37 cellular contexts compared by ENCODE assay signal in the genomic region with DNA sequence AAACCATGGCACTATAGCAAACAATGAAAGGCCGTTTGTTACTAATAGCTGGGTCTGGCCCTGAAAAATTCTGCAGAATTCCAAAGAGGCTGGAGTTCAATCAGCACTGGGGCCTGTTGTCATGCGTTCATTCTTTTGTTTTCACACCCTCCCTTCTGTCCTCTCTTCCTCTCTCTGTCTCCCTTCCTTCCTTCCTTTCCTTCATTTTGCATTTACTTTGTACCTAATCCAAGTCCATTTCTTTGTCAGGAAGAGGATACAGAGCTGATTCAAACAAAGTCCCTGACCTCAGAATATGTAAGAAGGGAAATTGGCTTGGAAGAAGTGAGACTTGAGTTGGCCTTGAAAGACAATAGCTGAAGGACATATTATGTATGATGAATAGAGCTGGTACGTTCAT.
A peak's percentile ranks its signal among the peaks of the same experiment; 100 is the strongest.
DNase-seq lines count a peak whose midpoint lies in the region; ATAC-seq and TF ChIP-seq lines count a peak whose summit lies in the region.
"Had no signal": no experiment of that assay in that cellular context is flagged by ENCODE, and none has a peak within 500 bp of the region (broad histone marks: within the 10 kb centered on the region; RNA-seq: fewer than 3 reads in every experiment).

No MANE protein-coding gene starts in this region.

- H3K4me3 ChIP-seq in SK-N-SH (ENCODE audit: low read depth in 2 of 2, low read length in 1 of 2) (no peak overlapping the region), mesenchymal stem cell (ENCODE audit: insufficient read depth in 1 of 2, low read depth in 1 of 2, low read length in 2 of 2) (no peak overlapping the region), spleen (no peak overlapping the region), tibial artery (no peak overlapping the region)
- H3K4me3 ChIP-seq: heart left ventricle, lower lobe of right lung, tibial nerve had no signal

- no peak overlapping the region for H2AK5ac ChIP-seq in mesenchymal stem cell (ENCODE audit: low read length, severe bottlenecking)

- H4K20me1 ChIP-seq in SK-N-SH (ENCODE audit: insufficient read depth): no peaks in the 10 kb centered on the region

- POLR2A ChIA-PET in SK-N-SH (lab: Yijun Ruan, JAX): no interaction called here

- H3K27me3 Mint-ChIP-seq in endothelial cell (ENCODE audit: unreplicated experiment): no peaks in the 10 kb centered on the region
- H3K27me3 Mint-ChIP-seq in activated T-helper 2 cell treated with anti-CD3 and anti-CD28 coated beads, Interferon-gamma antibody, Interleukin-2, Interleukin-4, amounts not matched to agents 10 μg/mL and 5 μg/mL and 100 μg/mL, durations not matched to agents 14 hours and 24 hours and 36 hours (ENCODE audit: low read depth): no peaks in the 10 kb centered on the region

- no peaks in the 10 kb centered on the region for H3K9me3 Mint-ChIP-seq in endothelial cell (ENCODE audit: unreplicated experiment)
- no peaks in the 10 kb centered on the region for H3K9me3 Mint-ChIP-seq in activated T-helper 2 cell treated with anti-CD3 and anti-CD28 coated beads, Interferon-gamma antibody, Interleukin-2, Interleukin-4, amounts not matched to agents 10 μg/mL and 5 μg/mL and 100 μg/mL, durations not matched to agents 14 hours and 24 hours and 36 hours
- H3K9me3 Mint-ChIP-seq: activated CD8-positive, alpha-beta T cell treated with anti-CD3 and anti-CD28 coated beads for 36 hours; activated naive CD4-positive, alpha-beta T cell treated with anti-CD3 and anti-CD28 coated beads, Interleukin-2, amount 50 U/mL, for 24 hours; activated T-helper 17 cell treated with anti-CD3 and anti-CD28 coated beads, Interleukin-2, amount 50 U/mL, for 72 hours; natural killer cell treated with Interleukin-12 subunit alpha and Interleukin-12 subunit beta and Interleukin-15 and Interleukin-18, amount 100 ng/mL, for 72 hours; T-helper 2 cell treated with Interferon-gamma antibody and Interleukin-4, amounts not matched to agents 5 μg/mL and 100 μg/mL, for 36 hours had no signal

- no peak overlapping the region for H3K14ac ChIP-seq in mesenchymal stem cell (ENCODE audit: low read length in 2 of 2)

- no peaks in the 10 kb centered on the region for H3K79me2 ChIP-seq in SK-N-SH (ENCODE audit: insufficient read depth)

- ATAC-seq in SK-N-SH treated with all-trans-retinoic acid at 6 μM for 48 hours: no peak
- ATAC-seq: activated CD4-positive, alpha-beta T cell treated with anti-CD3 and anti-CD28 coated beads for 36 hours; activated CD8-positive, alpha-beta T cell treated with anti-CD3 and anti-CD28 coated beads for 36 hours; activated T-helper 17 cell treated with anti-CD3 and anti-CD28 coated beads, Interleukin-2, amount 50 U/mL, for 72 hours; lower lobe of right lung; natural killer cell treated with Interleukin-12 subunit alpha and Interleukin-12 subunit beta and Interleukin-15 and Interleukin-18, amount 100 ng/mL, for 72 hours; Panc1 had no signal

- no peak overlapping the region for H3K9ac ChIP-seq in SK-N-SH
- H3K9ac ChIP-seq in mesenchymal stem cell (ENCODE audit: low read length): no peak overlapping the region

- no peak overlapping the region for H3K27ac ChIP-seq in SK-N-SH (ENCODE audit: low read depth in 2 of 2, low read length in 1 of 2)
- H3K27ac ChIP-seq in mesenchymal stem cell (ENCODE audit: low read length, poor library complexity, severe bottlenecking): no peak overlapping the region
- peak overlapping the region in 7 of 8 donors; percentile 22 to 71 (median 50) for H3K27ac ChIP-seq in spleen
- no peak overlapping the region for H3K27ac ChIP-seq in tibial artery
- H3K27ac ChIP-seq: 22Rv1, brain microvascular endothelial cell, C4-2B, lower lobe of right lung, tibial nerve had no signal

- peak overlapping the region; percentile 76; the same call in 1 of the 2 replicates for H2AFZ ChIP-seq in SK-N-SH (ENCODE audit: low read depth)
- H2AFZ ChIP-seq in mesenchymal stem cell (ENCODE audit: low read depth, low read length): no peak overlapping the region

- TF ChIP-seq POLR2A in spleen (IDR thresholded peaks at IDR 0.05): no peak

- peaks cover 12% of the 10 kb centered on the region for H3K4me1 Mint-ChIP-seq in endothelial cell (ENCODE audit: unreplicated experiment)
- no peaks in the 10 kb centered on the region for H3K4me1 Mint-ChIP-seq in activated T-helper 2 cell treated with anti-CD3 and anti-CD28 coated beads, Interferon-gamma antibody, Interleukin-2, Interleukin-4, amounts not matched to agents 10 μg/mL and 5 μg/mL and 100 μg/mL, durations not matched to agents 14 hours and 24 hours and 36 hours (ENCODE audit: low read depth)
- H3K4me1 Mint-ChIP-seq: activated CD4-positive, alpha-beta T cell treated with anti-CD3 and anti-CD28 coated beads for 36 hours; activated naive CD4-positive, alpha-beta T cell treated with anti-CD3 and anti-CD28 coated beads, Interleukin-2, amount 50 U/mL, for 24 hours; activated T-helper 17 cell treated with anti-CD3 and anti-CD28 coated beads, Interleukin-2, amount 50 U/mL, for 72 hours had no signal

- no peak for DNase-seq in SK-N-SH
- DNase-seq in endothelial cell (ENCODE audit: low spot score): no peak
- no peak for DNase-seq in mesenchymal stem cell
- DNase-seq in spleen: no peak
- DNase-seq in tibial artery: no peak
- DNase-seq in activated T-helper 2 cell treated with anti-CD3 and anti-CD28 coated beads, Interferon-gamma antibody, Interleukin-2, Interleukin-4, amounts not matched to agents 10 μg/mL and 5 μg/mL and 100 μg/mL, durations not matched to agents 14 hours and 24 hours and 36 hours (ENCODE audit: low spot score): no peak
- no peak for DNase-seq in T1000 (lab: John Stamatoyannopoulos, UW)
- DNase-seq: activated CD4-positive, alpha-beta T cell treated with anti-CD3 and anti-CD28 coated beads for 36 hours; activated CD8-positive, alpha-beta T cell treated with anti-CD3 and anti-CD28 coated beads for 36 hours; amniotic stem cell; brain microvascular endothelial cell; COR-L47; effector CD4-positive, alpha-beta T cell; foreskin fibroblast; HCEC 1CT; heart left ventricle; Kasumi-1; kidney glomerular epithelial cell; lower lobe of right lung; MV-4-11; NCI-H146; NCI-H2107; NCI-H446; NCI-H748 treated with DMSO at 0.1 percent for 48 hours; posterior cingulate gyrus; right cardiac atrium; SHP77; stimulated activated CD4-positive, alpha-beta T cell treated with anti-CD3 and anti-CD28 coated beads, Interleukin-4, amount 100 ng/mL, for 1 hour had no signal

- no peak overlapping the region for H2BK120ac ChIP-seq in mesenchymal stem cell (ENCODE audit: low read depth, low read length)

- peak overlapping the region; percentile 94 for H3K27ac Mint-ChIP-seq in endothelial cell (ENCODE audit: unreplicated experiment)
- no peak overlapping the region for H3K27ac Mint-ChIP-seq in activated T-helper 2 cell treated with anti-CD3 and anti-CD28 coated beads, Interferon-gamma antibody, Interleukin-2, Interleukin-4, amounts not matched to agents 10 μg/mL and 5 μg/mL and 100 μg/mL, durations not matched to agents 14 hours and 24 hours and 36 hours
- H3K27ac Mint-ChIP-seq: activated CD4-positive, alpha-beta T cell treated with anti-CD3 and anti-CD28 coated beads for 36 hours; activated CD8-positive, alpha-beta T cell treated with anti-CD3 and anti-CD28 coated beads for 36 hours; activated naive CD4-positive, alpha-beta T cell treated with anti-CD3 and anti-CD28 coated beads, Interleukin-2, amount 50 U/mL, for 24 hours; activated T-helper 17 cell treated with anti-CD3 and anti-CD28 coated beads, Interleukin-2, amount 50 U/mL, for 72 hours; natural killer cell treated with Interleukin-12 subunit alpha and Interleukin-12 subunit beta and Interleukin-15 and Interleukin-18, amount 100 ng/mL, for 72 hours; T-helper 2 cell treated with Interferon-gamma antibody and Interleukin-4, amounts not matched to agents 5 μg/mL and 100 μg/mL, for 36 hours had no signal

- no peak overlapping the region for H3K4me2 ChIP-seq in SK-N-SH
- H3K4me2 ChIP-seq in mesenchymal stem cell (ENCODE audit: low read length, poor library complexity, severe bottlenecking): peak overlapping the region; percentile 11

- H3F3A ChIP-seq in SK-N-SH (replicated peaks; ENCODE audit: insufficient read depth): peaks cover 21% of the 10 kb centered on the region

- H3K4me1 ChIP-seq in SK-N-SH (ENCODE audit: control insufficient read depth in 1 of 2, insufficient read depth in 2 of 2, low read depth in 1 of 2, low read length in 1 of 2): peaks cover 0 to 7% of the 10 kb centered on the region in 2 experiments; a peak in 1 of 4 replicates
- no peaks in the 10 kb centered on the region for H3K4me1 ChIP-seq in mesenchymal stem cell (ENCODE audit: control insufficient read depth, insufficient read depth, low read depth, low read length)
- no peaks in the 10 kb centered on the region for H3K4me1 ChIP-seq in spleen
- no peaks in the 10 kb centered on the region for H3K4me1 ChIP-seq in tibial artery
- H3K4me1 ChIP-seq: lower lobe of right lung, tibial nerve had no signal

- WGBS in SK-N-SH (ENCODE audit: low lambda C conversion rate): 73% methylated on average over 3 of the region's 3 CpGs
- 80% methylated on average over 3 of the region's 3 CpGs for WGBS in mesenchymal stem cell
- 51 to 75% (median 66%) methylated on average over 3 of the region's 3 CpGs for WGBS in spleen, 5 donors

- H3K9me3 ChIP-seq in SK-N-SH: peaks cover 10% of the 10 kb centered on the region; the same call in 1 of the 2 replicates
- H3K9me3 ChIP-seq in mesenchymal stem cell (ENCODE audit: control insufficient read depth, low read length): no peaks in the 10 kb centered on the region
- peaks cover 0 to 9% (median 2%) of the 10 kb centered on the region in 8 donors for H3K9me3 ChIP-seq in spleen
- H3K9me3 ChIP-seq in tibial artery: no peaks in the 10 kb centered on the region
- H3K9me3 ChIP-seq: lower lobe of right lung had no signal

- no peak overlapping the region for H4K8ac ChIP-seq in mesenchymal stem cell (ENCODE audit: low read length)

- H3K23ac ChIP-seq in mesenchymal stem cell (ENCODE audit: low read length in 2 of 2): no peak overlapping the region

- H4K91ac ChIP-seq in mesenchymal stem cell (ENCODE audit: low read length): no peak overlapping the region

- H3K27me3 ChIP-seq in SK-N-SH (ENCODE audit: insufficient read depth): no peaks in the 10 kb centered on the region
- H3K27me3 ChIP-seq in mesenchymal stem cell (ENCODE audit: control insufficient read depth in 1 of 2, insufficient read depth in 1 of 2, low read length in 2 of 2): no peaks in the 10 kb centered on the region
- no peaks in the 10 kb centered on the region for H3K27me3 ChIP-seq in spleen (replicated peaks in 1 of 7)
- H3K27me3 ChIP-seq in tibial artery: no peaks in the 10 kb centered on the region
- H3K27me3 ChIP-seq: brain microvascular endothelial cell, heart left ventricle, tibial nerve had no signal

- no peak for TF ChIP-seq CTCF in SK-N-SH (IDR thresholded peaks at IDR 0.05)
- no peak for TF ChIP-seq CTCF in endothelial cell (IDR thresholded peaks at IDR 0.05; ENCODE audit: unreplicated experiment)
- no peak for TF ChIP-seq CTCF in spleen (IDR thresholded peaks at IDR 0.05 in 8 of 11, conservative IDR thresholded peaks at IDR 0.05 in 3 of 11)
- TF ChIP-seq CTCF in tibial artery (IDR thresholded peaks at IDR 0.05): no peak

- H3K18ac ChIP-seq in mesenchymal stem cell (ENCODE audit: low read depth in 1 of 2, low read length in 2 of 2): no peak overlapping the region

- H2BK15ac ChIP-seq in mesenchymal stem cell (ENCODE audit: low read depth, poor library complexity, severe bottlenecking): no peak overlapping the region

- no peak for TF ChIP-seq RAD21 in SK-N-SH (IDR thresholded peaks at IDR 0.05; ENCODE audit: low read length)

- no peaks in the 10 kb centered on the region for H3K9me2 ChIP-seq in SK-N-SH

- intact Hi-C loops in spleen (cut with DNase I; ENCODE audit: low total_unique reads) (no loop called here), tibial artery (cut with DNase I; ENCODE audit: low total_unique reads) (no loop called here)
- intact Hi-C loops in activated T-helper 2 cell treated with anti-CD3 and anti-CD28 coated beads, Interferon-gamma antibody, Interleukin-2, Interleukin-4, amounts not matched to agents 10 μg/mL and 5 μg/mL and 100 μg/mL, durations not matched to agents 14 hours and 24 hours and 36 hours (cut with micrococcal nuclease): no loop called here

- H2BK12ac ChIP-seq in mesenchymal stem cell (ENCODE audit: low read length in 2 of 2): no peak overlapping the region

- TF ChIP-seq EP300 in SK-N-SH (IDR thresholded peaks at IDR 0.05; ENCODE audit: borderline replicate concordance in 1 of 2, low read depth in 1 of 2, low read length in 1 of 2): no peak

- H2BK5ac ChIP-seq in mesenchymal stem cell (ENCODE audit: low read depth, low read length, poor library complexity, severe bottlenecking): no peak overlapping the region

- H3K36me3 Mint-ChIP-seq in endothelial cell (ENCODE audit: low read depth, unreplicated experiment): peaks cover 6% of the 10 kb centered on the region
- H3K36me3 Mint-ChIP-seq in activated T-helper 2 cell treated with anti-CD3 and anti-CD28 coated beads, Interferon-gamma antibody, Interleukin-2, Interleukin-4, amounts not matched to agents 10 μg/mL and 5 μg/mL and 100 μg/mL, durations not matched to agents 14 hours and 24 hours and 36 hours (ENCODE audit: low read depth): no peaks in the 10 kb centered on the region
- H3K36me3 Mint-ChIP-seq: activated naive CD4-positive, alpha-beta T cell treated with anti-CD3 and anti-CD28 coated beads, Interleukin-2, amount 50 U/mL, for 24 hours; natural killer cell treated with Interleukin-12 subunit alpha and Interleukin-12 subunit beta and Interleukin-15 and Interleukin-18, amount 100 ng/mL, for 72 hours had no signal

- CTCF ChIA-PET in SK-N-SH (lab: Yijun Ruan, JAX): interaction anchor here (1.9 kb wide), 1 partner anchor 306 kb away, joined by 7 read pairs; no protein-coding TSS in a partner anchor

- H3K4ac ChIP-seq in mesenchymal stem cell (ENCODE audit: low read depth in 1 of 2, low read length in 2 of 2): no peak overlapping the region

- H3K4me3 Mint-ChIP-seq in endothelial cell (ENCODE audit: unreplicated experiment): no peak overlapping the region
- no peak overlapping the region for H3K4me3 Mint-ChIP-seq in activated T-helper 2 cell treated with anti-CD3 and anti-CD28 coated beads, Interferon-gamma antibody, Interleukin-2, Interleukin-4, amounts not matched to agents 10 μg/mL and 5 μg/mL and 100 μg/mL, durations not matched to agents 14 hours and 24 hours and 36 hours (ENCODE audit: low read depth)
- H3K4me3 Mint-ChIP-seq: activated CD4-positive, alpha-beta T cell treated with anti-CD3 and anti-CD28 coated beads for 36 hours; activated CD8-positive, alpha-beta T cell treated with anti-CD3 and anti-CD28 coated beads for 36 hours; activated naive CD4-positive, alpha-beta T cell treated with anti-CD3 and anti-CD28 coated beads, Interleukin-2, amount 50 U/mL, for 24 hours; activated T-helper 17 cell treated with anti-CD3 and anti-CD28 coated beads, Interleukin-2, amount 50 U/mL, for 72 hours; natural killer cell treated with Interleukin-12 subunit alpha and Interleukin-12 subunit beta and Interleukin-15 and Interleukin-18, amount 100 ng/mL, for 72 hours; T-helper 2 cell treated with Interferon-gamma antibody and Interleukin-4, amounts not matched to agents 5 μg/mL and 100 μg/mL, for 36 hours had no signal

- H3K36me3 ChIP-seq in SK-N-SH (replicated peaks in 1 of 2; ENCODE audit: control insufficient read depth in 1 of 2, insufficient read depth in 2 of 2, low read length in 1 of 2) (no peaks in the 10 kb centered on the region), mesenchymal stem cell (ENCODE audit: control insufficient read depth in 1 of 2, insufficient read depth in 2 of 2, low read depth in 1 of 2, low read length in 2 of 2) (no peaks in the 10 kb centered on the region), spleen (no peaks in the 10 kb centered on the region), tibial artery (no peaks in the 10 kb centered on the region)
- H3K36me3 ChIP-seq: brain microvascular endothelial cell, heart left ventricle, lower lobe of right lung, tibial nerve had no signal

- no peaks in the 10 kb centered on the region for H3K79me1 ChIP-seq in mesenchymal stem cell (replicated peaks; ENCODE audit: low read length, poor library complexity, severe bottlenecking)

Comparison
In these comparisons a context has a peak if more than half of its experiments do, and no peak if none do; other contexts are left out.
1. H3K27ac ChIP-seq: peak in spleen (7 of 8); none in SK-N-SH (0 of 2), mesenchymal stem cell (single experiment) and tibial artery (0 of 2).